8 cellular contexts compared by ENCODE assay signal in the genomic region with DNA sequence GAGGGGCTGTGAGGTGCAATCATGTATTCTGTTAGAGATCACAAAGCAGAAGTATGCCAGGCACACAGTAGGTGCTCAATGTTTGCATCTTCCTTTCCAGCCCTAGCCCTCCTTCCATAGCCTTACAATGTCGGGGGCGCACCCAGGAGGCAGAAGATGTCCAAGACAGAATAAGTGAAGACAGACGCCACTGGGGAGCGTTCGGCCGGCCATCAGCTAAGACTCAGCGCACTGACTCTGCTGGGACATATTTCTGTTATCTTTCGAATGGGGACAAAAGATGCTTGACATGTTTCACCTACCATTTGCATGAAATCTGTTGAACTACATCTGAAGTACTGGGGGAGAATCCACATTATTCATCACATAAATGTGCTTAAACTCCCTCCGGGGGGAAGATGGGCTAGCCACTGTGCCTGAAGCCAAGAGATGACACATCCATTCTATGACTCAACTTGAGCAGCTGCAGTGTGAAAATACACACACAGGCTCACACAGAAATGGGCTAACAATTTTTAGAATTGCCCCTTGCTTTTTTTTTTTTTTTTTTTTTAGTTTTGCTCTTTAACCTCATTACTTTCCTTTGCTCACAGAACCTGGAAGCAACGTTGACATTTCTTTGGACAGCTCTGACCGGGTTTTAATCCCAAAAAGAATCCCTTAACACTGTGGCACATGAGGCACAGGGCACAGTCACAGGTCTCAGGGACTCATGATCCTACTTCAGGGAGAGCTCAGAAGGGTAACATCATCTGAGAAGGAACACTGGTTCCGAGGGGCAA. TPM values are rescaled to one million over a fixed set of nuclear protein-coding genes. Genes with fewer than 3 reads are reported as not detected.
DNase-seq lines count a peak whose midpoint lies in the region; ATAC-seq and TF ChIP-seq lines count a peak whose summit lies in the region.

No MANE protein-coding gene starts in this region.

- peak; percentile 16 for DNase-seq in stimulated activated naive CD4-positive, alpha-beta T cell treated with Interleukin-2 at 50 U/mL for 16 hours (lab: John Stamatoyannopoulos, UW)
- DNase-seq in stimulated activated naive CD4-positive, alpha-beta T cell (lab: John Stamatoyannopoulos, UW), result no peak
- no peak for DNase-seq in activated T-helper 1 cell treated with anti-CD3 and anti-CD28 coated beads, Interleukin-12 subunit alpha, Interleukin-12 subunit beta, Interleukin-2, Interleukin-4 antibody, amounts not matched to agents 30 ng/mL and 10 ng/mL and 1 ng/mL, durations not matched to agents 14 hours and 24 hours and 36 hours (ENCODE audit: low spot score)
- DNase-seq in heart right ventricle (peak in 1 of 2 donors; percentile 29), lower leg skin (ENCODE audit: low spot score in 2 of 2) (no peak), vagina (ENCODE audit: extremely low spot score in 2 of 2) (no peak), T-helper 9 cell (no peak), NCI-H2029 (lab: John Stamatoyannopoulos, UW) (no peak)

- H3K9me3 ChIP-seq in heart right ventricle (peaks cover 0 to 3% (median 0%) of the 10 kb centered on the region in 11 donors), vagina (no peaks in the 10 kb centered on the region)

- no peak for TF ChIP-seq POLR2A in lower leg skin (IDR thresholded peaks at IDR 0.05)
- TF ChIP-seq POLR2A in vagina (IDR thresholded peaks at IDR 0.05), result no peak

- TF ChIP-seq CTCF in heart right ventricle (IDR thresholded peaks at IDR 0.05) (no peak), lower leg skin (IDR thresholded peaks at IDR 0.05) (no peak), vagina (IDR thresholded peaks at IDR 0.05) (no peak)

- peak overlapping the region; percentile 17 for H3K4me3 Mint-ChIP-seq in activated T-helper 1 cell treated with anti-CD3 and anti-CD28 coated beads, Interleukin-12 subunit alpha, Interleukin-12 subunit beta, Interleukin-2, Interleukin-4 antibody, amounts not matched to agents 30 ng/mL and 10 ng/mL and 1 ng/mL, durations not matched to agents 14 hours and 24 hours and 36 hours

- peak overlapping the region; percentile 67 for H3K27ac Mint-ChIP-seq in activated T-helper 1 cell treated with anti-CD3 and anti-CD28 coated beads, Interleukin-12 subunit alpha, Interleukin-12 subunit beta, Interleukin-2, Interleukin-4 antibody, amounts not matched to agents 30 ng/mL and 10 ng/mL and 1 ng/mL, durations not matched to agents 14 hours and 24 hours and 36 hours

- H3K27ac ChIP-seq in heart right ventricle, result peak overlapping the region in 1 of 10 donors; percentile 31
- H3K27ac ChIP-seq in vagina, result no peak overlapping the region

- H3K4me3 ChIP-seq in heart right ventricle (no peak overlapping the region), lower leg skin (ENCODE audit: low read depth, poor library complexity, severe bottlenecking) (no peak overlapping the region), vagina (no peak overlapping the region)

- no peaks in the 10 kb centered on the region for H3K36me3 ChIP-seq in heart right ventricle
- no peaks in the 10 kb centered on the region for H3K36me3 ChIP-seq in vagina

- no peaks in the 10 kb centered on the region for H3K27me3 Mint-ChIP-seq in activated T-helper 1 cell treated with anti-CD3 and anti-CD28 coated beads, Interleukin-12 subunit alpha, Interleukin-12 subunit beta, Interleukin-2, Interleukin-4 antibody, amounts not matched to agents 30 ng/mL and 10 ng/mL and 1 ng/mL, durations not matched to agents 14 hours and 24 hours and 36 hours (ENCODE audit: insufficient read depth)

- peak in 7 of 8 donors; percentile 67 to 91 (median 82) for ATAC-seq in heart right ventricle

- peaks cover 82% of the 10 kb centered on the region for H3K36me3 Mint-ChIP-seq in activated T-helper 1 cell treated with anti-CD3 and anti-CD28 coated beads, Interleukin-12 subunit alpha, Interleukin-12 subunit beta, Interleukin-2, Interleukin-4 antibody, amounts not matched to agents 30 ng/mL and 10 ng/mL and 1 ng/mL, durations not matched to agents 14 hours and 24 hours and 36 hours (ENCODE audit: low read depth)

- H3K4me1 ChIP-seq in heart right ventricle (peaks cover 0 to 23% (median 0%) of the 10 kb centered on the region in 9 donors), vagina (peaks cover 5% of the 10 kb centered on the region)

- intact Hi-C loops in activated T-helper 1 cell treated with anti-CD3 and anti-CD28 coated beads, Interleukin-12 subunit alpha, Interleukin-12 subunit beta, Interleukin-2, Interleukin-4 antibody, amounts not matched to agents 30 ng/mL and 10 ng/mL and 1 ng/mL, durations not matched to agents 14 hours and 24 hours and 36 hours (cut with micrococcal nuclease), result loop anchor here (1.0 kb wide), 1 partner anchor 9 kb away; no protein-coding TSS in a partner anchor
- intact Hi-C loops in heart right ventricle (cut with DNase I) (loop anchor here in 1 of 10 donors (10.0 kb wide), 1 partner anchor 81 kb away; no protein-coding TSS in a partner anchor), lower leg skin (cut with DNase I; ENCODE audit: low total_unique reads) (no loop called here), vagina (cut with DNase I) (no loop called here)

- peaks cover 78% of the 10 kb centered on the region for H3K4me1 Mint-ChIP-seq in activated T-helper 1 cell treated with anti-CD3 and anti-CD28 coated beads, Interleukin-12 subunit alpha, Interleukin-12 subunit beta, Interleukin-2, Interleukin-4 antibody, amounts not matched to agents 30 ng/mL and 10 ng/mL and 1 ng/mL, durations not matched to agents 14 hours and 24 hours and 36 hours (ENCODE audit: low read depth)

- no peaks in the 10 kb centered on the region for H3K9me3 Mint-ChIP-seq in activated T-helper 1 cell treated with anti-CD3 and anti-CD28 coated beads, Interleukin-12 subunit alpha, Interleukin-12 subunit beta, Interleukin-2, Interleukin-4 antibody, amounts not matched to agents 30 ng/mL and 10 ng/mL and 1 ng/mL, durations not matched to agents 14 hours and 24 hours and 36 hours

- H3K27me3 ChIP-seq in heart right ventricle (peaks cover 0 to 22% (median 4%) of the 10 kb centered on the region in 7 donors), vagina (no peaks in the 10 kb centered on the region)

- 68 to 74% methylated on average over 12 of the region's 12 CpGs for WGBS in heart right ventricle, 2 donors
- 75 to 77% methylated on average over 12 of the region's 12 CpGs for WGBS in lower leg skin, 2 donors

RNA-seq across cellular contexts. Expression of gene TIAM1, which starts 7.9 kb away (rescaled TPM):
- total RNA-seq in activated T-helper 1 cell treated with anti-CD3 and anti-CD28 coated beads, Interleukin-12 subunit alpha, Interleukin-12 subunit beta, Interleukin-2, Interleukin-4 antibody, amounts not matched to agents 30 ng/mL and 10 ng/mL and 1 ng/mL, durations not matched to agents 14 hours and 24 hours and 36 hours, result 119 and 127 TPM in 2 replicates
- total RNA-seq in heart right ventricle (1 to 10 TPM; 1.5 to 4.5 (median 2.1) TPM), lower leg skin (100 to 1,000 TPM in 2 of 4 donors, 10 to 100 TPM in 2; 85.1 to 114 (median 99.6) TPM), vagina (41.3 TPM)
- polyA plus RNA-seq in heart right ventricle, result 1 to 10 TPM in 1 of 2 donors, under 1 TPM in 1; 0.97 to 1.6 TPM
